Comparison of ENCODE assay signal across 18 cellular contexts in the genomic region with DNA sequence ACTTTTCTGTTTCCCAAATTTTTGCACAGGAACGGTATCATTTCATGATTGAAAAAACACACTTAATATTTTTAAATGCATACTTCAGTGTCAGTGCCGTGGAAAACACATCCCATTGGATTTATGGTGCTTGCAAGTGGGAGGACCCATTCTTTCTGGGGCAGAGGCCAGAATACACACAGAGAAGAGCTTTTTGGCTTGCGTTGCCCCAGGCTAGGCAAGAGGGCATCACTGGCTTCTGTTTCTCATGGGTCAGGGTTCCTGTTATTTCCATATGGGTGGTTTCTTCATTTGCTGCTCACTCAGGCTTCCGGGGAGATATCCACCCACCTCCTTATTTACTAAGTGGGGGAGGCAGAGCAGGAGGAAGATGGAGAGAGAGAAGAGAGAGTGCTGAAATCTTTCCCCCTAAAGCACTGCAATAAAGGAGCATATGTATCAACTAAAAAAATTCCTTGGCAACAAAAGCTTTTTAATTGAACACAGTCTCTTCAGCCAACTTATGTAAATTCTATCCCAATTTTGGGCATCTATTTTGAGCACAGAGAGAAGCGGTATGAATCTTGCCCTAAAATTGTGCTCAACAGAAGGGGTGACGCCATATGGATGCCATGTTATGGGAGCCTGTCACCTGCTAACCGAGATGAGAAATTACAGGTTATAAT.
DNase-seq lines count a peak whose midpoint lies in the region; ATAC-seq and TF ChIP-seq lines count a peak whose summit lies in the region.
"Had no signal": no experiment of that assay in that cellular context is flagged by ENCODE, and none has a peak within 500 bp of the region (broad histone marks: within the 10 kb centered on the region; RNA-seq: fewer than 3 reads in every experiment).

No MANE protein-coding gene starts in this region.

- H3K27me3 Mint-ChIP-seq in brain: peaks cover 6% of the 10 kb centered on the region
- H3K27me3 Mint-ChIP-seq: CD8-positive, alpha-beta memory T cell had no signal

- no peak for TF ChIP-seq EP300 in upper lobe of left lung (IDR thresholded peaks at IDR 0.05)

- peak overlapping the region; percentile 13 for H3K4me2 ChIP-seq in osteoblast (ENCODE audit: insufficient read depth, low read length)
- H3K4me2 ChIP-seq: BLaER1, GM23338 had no signal

- ATAC-seq in upper lobe of left lung (ENCODE audit: low FRiP score in 2 of 2): no peak
- ATAC-seq: GM23338, Panc1 had no signal

- no peaks in the 10 kb centered on the region for H4K20me1 ChIP-seq in osteoblast (ENCODE audit: insufficient read depth, low read length)
- H4K20me1 ChIP-seq: BLaER1 had no signal

- H3K27ac ChIP-seq in osteoblast (ENCODE audit: low read depth, low read length): no peak overlapping the region
- H3K27ac ChIP-seq in upper lobe of left lung: no peak overlapping the region
- H3K27ac ChIP-seq in brain microvascular endothelial cell: no peak overlapping the region
- H3K27ac ChIP-seq: BLaER1 had no signal

- in situ Hi-C loops in brain microvascular endothelial cell (cut with HindIII; ENCODE audit: low pct_ligation_motif_present, low sequenced_read_pairs): no loop called here

- peaks cover 11% of the 10 kb centered on the region for H3K4me1 Mint-ChIP-seq in brain
- H3K4me1 Mint-ChIP-seq: CD8-positive, alpha-beta memory T cell; GM23338 had no signal

- H3K36me3 Mint-ChIP-seq in brain: no peaks in the 10 kb centered on the region
- H3K36me3 Mint-ChIP-seq: CD8-positive, alpha-beta memory T cell had no signal

- 63 to 68% methylated on average over 7 of the region's 7 CpGs for WGBS in upper lobe of left lung, 2 donors

- H3K27ac Mint-ChIP-seq in brain: peak overlapping the region in 3 of 5 experiments; percentile 35 to 94 (median 86)
- H3K27ac Mint-ChIP-seq: CD8-positive, alpha-beta memory T cell; GM23338 had no signal

- H3K4me1 ChIP-seq in osteoblast (ENCODE audit: insufficient read depth, low read length) (peaks cover 3% of the 10 kb centered on the region), upper lobe of left lung (no peaks in the 10 kb centered on the region)
- H3K4me1 ChIP-seq: BLaER1 had no signal

- H3K36me3 ChIP-seq in MG63 (no peaks in the 10 kb centered on the region), osteoblast (ENCODE audit: insufficient read depth, low read length) (no peaks in the 10 kb centered on the region), upper lobe of left lung (no peaks in the 10 kb centered on the region), brain microvascular endothelial cell (replicated peaks) (no peaks in the 10 kb centered on the region)
- H3K36me3 ChIP-seq: BLaER1 had no signal

- H3K27me3 ChIP-seq in MG63: peaks cover 4% of the 10 kb centered on the region; the same call in 1 of the 2 replicates
- peaks cover 39% of the 10 kb centered on the region for H3K27me3 ChIP-seq in osteoblast (ENCODE audit: insufficient read depth, low read length)
- H3K27me3 ChIP-seq in upper lobe of left lung: no peaks in the 10 kb centered on the region
- no peaks in the 10 kb centered on the region for H3K27me3 ChIP-seq in brain microvascular endothelial cell (replicated peaks)
- H3K27me3 ChIP-seq: BLaER1 had no signal

- no peak for TF ChIP-seq CTCF in brain (conservative IDR thresholded peaks at IDR 0.05)
- no peak for TF ChIP-seq CTCF in osteoblast (IDR thresholded peaks at IDR 0.05; ENCODE audit: extremely low read depth, low read depth, low read length)
- TF ChIP-seq CTCF in upper lobe of left lung (IDR thresholded peaks at IDR 0.05): no peak
- TF ChIP-seq CTCF in brain microvascular endothelial cell (IDR thresholded peaks at IDR 0.05; ENCODE audit: low read depth, low read length, missing control alignments): no peak

- H3K9me3 Mint-ChIP-seq in brain: peaks cover 0 to 3% (median 0%) of the 10 kb centered on the region in 5 experiments
- H3K9me3 Mint-ChIP-seq: GM23338 had no signal

- H3K4me3 Mint-ChIP-seq in brain: peak overlapping the region in 2 of 5 experiments; percentile 2 to 40
- H3K4me3 Mint-ChIP-seq: CD8-positive, alpha-beta memory T cell; GM23338 had no signal

- TF ChIP-seq POLR2A in upper lobe of left lung (IDR thresholded peaks at IDR 0.05): no peak

- H3K4me3 ChIP-seq in MG63 (no peak overlapping the region), osteoblast (ENCODE audit: insufficient read depth, low read length) (no peak overlapping the region), upper lobe of left lung (no peak overlapping the region), brain microvascular endothelial cell (ENCODE audit: low read depth, low read length) (no peak overlapping the region)
- H3K4me3 ChIP-seq: BLaER1, GM23338 had no signal

- no peaks in the 10 kb centered on the region for H3K79me2 ChIP-seq in osteoblast (ENCODE audit: insufficient read depth, low read length)

- DNase-seq in DMS79 (lab: John Stamatoyannopoulos, UW) (peak; percentile 70), MG63 (peak; percentile 45), osteoblast (ENCODE audit: insufficient read length, low spot score, missing footprints) (no peak), upper lobe of left lung (no peak), NCI-H1930 (lab: John Stamatoyannopoulos, UW) (no peak), brain microvascular endothelial cell (no peak)
- DNase-seq in activated CD8-positive, alpha-beta memory T cell treated with anti-CD3 and anti-CD28 coated beads, Interleukin-2, amount 50 U/mL, for 48 hours: no peak
- DNase-seq: CD8-positive, alpha-beta memory T cell; DMS153; KG1; MM.1S; NCI-H526; SHP77; T-helper 2 cell had no signal

- H2AFZ ChIP-seq in osteoblast (ENCODE audit: low read length): no peak overlapping the region
- H2AFZ ChIP-seq: GM23338 had no signal

- no peaks in the 10 kb centered on the region for H3K9me3 ChIP-seq in MG63
- no peaks in the 10 kb centered on the region for H3K9me3 ChIP-seq in osteoblast (ENCODE audit: low read depth, low read length)
- no peaks in the 10 kb centered on the region for H3K9me3 ChIP-seq in upper lobe of left lung
- H3K9me3 ChIP-seq: BLaER1 had no signal

Comparison
In these comparisons a context has a peak if more than half of its experiments do, and no peak if none do; other contexts are left out.
1. DNase-seq: peak in DMS79 (single experiment) and MG63 (single experiment); none in osteoblast (single experiment), activated CD8-positive, alpha-beta memory T cell treated with anti-CD3 and anti-CD28 coated beads, Interleukin-2, amount 50 U/mL, for 48 hours (single experiment), upper lobe of left lung (0 of 2), NCI-H1930 (0 of 2) and brain microvascular endothelial cell (single experiment).